Comparison of ENCODE assay signal across 8 cellular contexts in the genomic region with DNA sequence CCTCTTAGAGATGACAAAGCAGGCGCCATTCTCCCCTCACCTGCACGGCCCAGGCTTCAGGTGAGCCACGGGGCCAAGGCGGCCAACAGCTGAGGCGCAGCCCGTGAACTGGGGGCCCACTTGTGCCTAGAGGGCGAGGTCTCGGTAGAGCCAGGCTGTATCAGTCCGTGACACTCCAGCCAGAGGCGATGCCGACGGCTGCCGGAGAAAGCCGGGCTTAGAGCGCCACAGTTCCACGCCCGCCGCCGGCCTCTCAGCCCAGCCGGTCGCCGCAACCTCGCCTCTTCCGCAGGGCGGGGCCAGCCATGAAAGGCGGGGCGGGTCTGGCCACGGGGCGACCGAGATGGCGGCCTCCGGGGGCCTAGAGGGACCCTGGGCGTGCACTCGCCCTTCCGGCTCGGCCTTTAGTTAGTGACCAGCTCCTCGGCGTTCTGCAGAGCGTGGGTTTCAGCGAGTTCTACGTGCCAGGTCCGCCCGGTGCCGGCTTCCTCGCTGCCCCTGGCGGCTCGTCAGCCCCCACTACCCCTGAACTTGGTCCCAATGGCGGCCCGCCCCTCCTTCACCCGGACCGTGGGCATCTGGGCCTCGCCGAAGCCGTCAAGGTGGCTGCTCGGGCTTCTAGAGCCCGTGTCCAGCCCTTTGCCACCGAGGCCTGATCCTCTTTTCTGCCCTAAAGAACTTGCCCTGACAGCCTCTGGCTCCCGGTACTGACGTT. TPM values are rescaled to one million over a fixed set of nuclear protein-coding genes. Genes with fewer than 3 reads are reported as not detected.
DNase-seq lines count a peak whose midpoint lies in the region; ATAC-seq and TF ChIP-seq lines count a peak whose summit lies in the region.

A gene (plus strand): TSS at position 390 of the 715 bp plus-strand sequence. CDS start 881 bp downstream, outside the sequence.

- peak within 1 kb of the TSS; percentile 91 for H3K27ac ChIP-seq in layer of hippocampus (ENCODE audit: low read depth, low read length)

- H3K27ac Mint-ChIP-seq in activated CD4-positive, alpha-beta T cell treated with anti-CD3 and anti-CD28 coated beads for 36 hours, result peak within 1 kb of the TSS; percentile 94

- intact Hi-C loops in activated CD4-positive, alpha-beta T cell treated with anti-CD3 and anti-CD28 coated beads for 36 hours (cut with DNase I, micrococcal nuclease), result loop anchor here (1.0 to 10.0 kb wide), 11 partner anchors 18 to 1438 kb away; a partner anchor contains a TSS

- H3K4me3 ChIP-seq in AG10803 (ENCODE audit: low read length) (peak within 1 kb of the TSS; percentile 86), choroid plexus epithelial cell (ENCODE audit: low read depth, low read length) (peak within 1 kb of the TSS; percentile 81)

- no peaks in the 10 kb centered on the region for H3K9me3 Mint-ChIP-seq in activated CD4-positive, alpha-beta T cell treated with anti-CD3 and anti-CD28 coated beads for 36 hours (ENCODE audit: low read depth)

- TF ChIP-seq CTCF in AG10803 (conservative IDR thresholded peaks at IDR 0.05; ENCODE audit: low read length) (no peak), choroid plexus epithelial cell (conservative IDR thresholded peaks at IDR 0.05; ENCODE audit: low read depth, low read length) (no peak)

- CTCF ChIA-PET in activated CD4-positive, alpha-beta T cell treated with anti-CD3 and anti-CD28 coated beads for 36 hours (lab: Charles Lee), result interaction anchor here (0.8 to 1.2 kb wide), 3 partner anchors 9 to 71 kb away, joined by 3 to 5 read pairs (median 4); no protein-coding TSS in a partner anchor

- peaks cover 27% of the 10 kb centered on the region for H3K36me3 Mint-ChIP-seq in activated CD4-positive, alpha-beta T cell treated with anti-CD3 and anti-CD28 coated beads for 36 hours (ENCODE audit: low read depth)

- POLR2A ChIA-PET in activated CD4-positive, alpha-beta T cell treated with anti-CD3 and anti-CD28 coated beads for 36 hours (lab: Charles Lee), result interaction anchor here (0.8 to 0.9 kb wide), 2 partner anchors 8 to 1346 kb away, joined by 3 read pairs; no protein-coding TSS in a partner anchor

- peaks cover 24% of the 10 kb centered on the region for H3K4me1 Mint-ChIP-seq in activated CD4-positive, alpha-beta T cell treated with anti-CD3 and anti-CD28 coated beads for 36 hours

- peak; percentile 87 for ATAC-seq in GM18873 (IDR thresholded peaks at IDR 0.05; ENCODE audit: low FRiP score, unreplicated experiment)
- peak; percentile 99 for ATAC-seq in HG03135 (IDR thresholded peaks at IDR 0.05; ENCODE audit: unreplicated experiment)
- ATAC-seq in activated CD4-positive, alpha-beta T cell treated with anti-CD3 and anti-CD28 coated beads for 36 hours, result peak; percentile 97

- DNase-seq in AG10803 (ENCODE audit: low read depth) (peak; percentile 87), NCI-H446 treated with DMSO at 0.1 percent for 48 hours (lab: John Stamatoyannopoulos, UW) (peak; percentile 30), choroid plexus epithelial cell (ENCODE audit: low read depth) (peak; percentile 84)
- DNase-seq in activated CD4-positive, alpha-beta T cell treated with anti-CD3 and anti-CD28 coated beads for 36 hours, result peak; percentile 89
- peak; percentile 65 to 79 for DNase-seq in stimulated activated CD4-positive, alpha-beta T cell treated with anti-CD3 and anti-CD28 coated beads, Interleukin-1b, Interleukin-23, amount 100 ng/mL, for 4 hours (ENCODE audit: low read depth in 2 of 2)

- H3K27me3 Mint-ChIP-seq in activated CD4-positive, alpha-beta T cell treated with anti-CD3 and anti-CD28 coated beads for 36 hours, result no peaks in the 10 kb centered on the region

- H3K27me3 ChIP-seq in layer of hippocampus (ENCODE audit: control insufficient read depth, insufficient read depth, low read length), result no peaks in the 10 kb centered on the region

- peak within 1 kb of the TSS; percentile 91 for H3K4me3 Mint-ChIP-seq in activated CD4-positive, alpha-beta T cell treated with anti-CD3 and anti-CD28 coated beads for 36 hours

RNA-seq across cellular contexts. Expression of the gene that starts here (rescaled TPM):
- total RNA-seq in activated CD4-positive, alpha-beta T cell treated with anti-CD3 and anti-CD28 coated beads for 36 hours, result 10 to 100 TPM; 17.8 to 18.7 TPM

Comparison
In these comparisons a context has a peak if more than half of its experiments do, and no peak if none do; other contexts are left out.
1. Peak in every context shown above with its lines: DNase-seq, ATAC-seq, H3K4me3 ChIP-seq and H3K27ac ChIP-seq.
2. DNase-seq: peak in every context shown above with its lines; median percentile 89 in activated CD4-positive, alpha-beta T cell treated with anti-CD3 and anti-CD28 coated beads for 36 hours; 87 in AG10803; 84 in choroid plexus epithelial cell; 72 in stimulated activated CD4-positive, alpha-beta T cell treated with anti-CD3 and anti-CD28 coated beads, Interleukin-1b, Interleukin-23, amount 100 ng/mL, for 4 hours; 30 in NCI-H446 treated with DMSO at 0.1 percent for 48 hours.